1 cellular context compared by ENCODE assay signal in the genomic region with DNA sequence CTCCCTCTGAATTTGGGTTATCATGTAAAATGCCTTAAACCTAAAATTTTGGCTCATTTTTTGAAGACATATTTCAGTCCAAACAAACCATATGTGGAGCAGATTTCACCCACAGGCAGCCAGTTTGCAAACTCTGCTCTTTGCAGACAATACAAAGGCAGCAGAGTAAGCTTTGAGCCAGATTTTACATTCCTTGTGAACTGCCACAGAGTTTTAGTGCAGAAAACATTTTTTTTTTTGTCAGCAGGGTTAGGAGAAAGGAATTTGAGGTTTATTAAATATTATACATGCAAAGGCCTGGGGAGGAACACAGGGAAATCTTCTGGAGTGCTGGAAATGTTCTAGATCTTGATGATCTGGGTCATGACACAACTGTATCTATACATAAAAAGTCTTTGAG.
TF ChIP-seq lines count a peak whose summit lies in the region.

No MANE protein-coding gene starts in this region.

TF ChIP-seq in GM23338, 12 proteins besides CTCF, POLR2A, EP300 and RAD21 (continued from another document):
- TF ChIP-seq, protein P1, sequence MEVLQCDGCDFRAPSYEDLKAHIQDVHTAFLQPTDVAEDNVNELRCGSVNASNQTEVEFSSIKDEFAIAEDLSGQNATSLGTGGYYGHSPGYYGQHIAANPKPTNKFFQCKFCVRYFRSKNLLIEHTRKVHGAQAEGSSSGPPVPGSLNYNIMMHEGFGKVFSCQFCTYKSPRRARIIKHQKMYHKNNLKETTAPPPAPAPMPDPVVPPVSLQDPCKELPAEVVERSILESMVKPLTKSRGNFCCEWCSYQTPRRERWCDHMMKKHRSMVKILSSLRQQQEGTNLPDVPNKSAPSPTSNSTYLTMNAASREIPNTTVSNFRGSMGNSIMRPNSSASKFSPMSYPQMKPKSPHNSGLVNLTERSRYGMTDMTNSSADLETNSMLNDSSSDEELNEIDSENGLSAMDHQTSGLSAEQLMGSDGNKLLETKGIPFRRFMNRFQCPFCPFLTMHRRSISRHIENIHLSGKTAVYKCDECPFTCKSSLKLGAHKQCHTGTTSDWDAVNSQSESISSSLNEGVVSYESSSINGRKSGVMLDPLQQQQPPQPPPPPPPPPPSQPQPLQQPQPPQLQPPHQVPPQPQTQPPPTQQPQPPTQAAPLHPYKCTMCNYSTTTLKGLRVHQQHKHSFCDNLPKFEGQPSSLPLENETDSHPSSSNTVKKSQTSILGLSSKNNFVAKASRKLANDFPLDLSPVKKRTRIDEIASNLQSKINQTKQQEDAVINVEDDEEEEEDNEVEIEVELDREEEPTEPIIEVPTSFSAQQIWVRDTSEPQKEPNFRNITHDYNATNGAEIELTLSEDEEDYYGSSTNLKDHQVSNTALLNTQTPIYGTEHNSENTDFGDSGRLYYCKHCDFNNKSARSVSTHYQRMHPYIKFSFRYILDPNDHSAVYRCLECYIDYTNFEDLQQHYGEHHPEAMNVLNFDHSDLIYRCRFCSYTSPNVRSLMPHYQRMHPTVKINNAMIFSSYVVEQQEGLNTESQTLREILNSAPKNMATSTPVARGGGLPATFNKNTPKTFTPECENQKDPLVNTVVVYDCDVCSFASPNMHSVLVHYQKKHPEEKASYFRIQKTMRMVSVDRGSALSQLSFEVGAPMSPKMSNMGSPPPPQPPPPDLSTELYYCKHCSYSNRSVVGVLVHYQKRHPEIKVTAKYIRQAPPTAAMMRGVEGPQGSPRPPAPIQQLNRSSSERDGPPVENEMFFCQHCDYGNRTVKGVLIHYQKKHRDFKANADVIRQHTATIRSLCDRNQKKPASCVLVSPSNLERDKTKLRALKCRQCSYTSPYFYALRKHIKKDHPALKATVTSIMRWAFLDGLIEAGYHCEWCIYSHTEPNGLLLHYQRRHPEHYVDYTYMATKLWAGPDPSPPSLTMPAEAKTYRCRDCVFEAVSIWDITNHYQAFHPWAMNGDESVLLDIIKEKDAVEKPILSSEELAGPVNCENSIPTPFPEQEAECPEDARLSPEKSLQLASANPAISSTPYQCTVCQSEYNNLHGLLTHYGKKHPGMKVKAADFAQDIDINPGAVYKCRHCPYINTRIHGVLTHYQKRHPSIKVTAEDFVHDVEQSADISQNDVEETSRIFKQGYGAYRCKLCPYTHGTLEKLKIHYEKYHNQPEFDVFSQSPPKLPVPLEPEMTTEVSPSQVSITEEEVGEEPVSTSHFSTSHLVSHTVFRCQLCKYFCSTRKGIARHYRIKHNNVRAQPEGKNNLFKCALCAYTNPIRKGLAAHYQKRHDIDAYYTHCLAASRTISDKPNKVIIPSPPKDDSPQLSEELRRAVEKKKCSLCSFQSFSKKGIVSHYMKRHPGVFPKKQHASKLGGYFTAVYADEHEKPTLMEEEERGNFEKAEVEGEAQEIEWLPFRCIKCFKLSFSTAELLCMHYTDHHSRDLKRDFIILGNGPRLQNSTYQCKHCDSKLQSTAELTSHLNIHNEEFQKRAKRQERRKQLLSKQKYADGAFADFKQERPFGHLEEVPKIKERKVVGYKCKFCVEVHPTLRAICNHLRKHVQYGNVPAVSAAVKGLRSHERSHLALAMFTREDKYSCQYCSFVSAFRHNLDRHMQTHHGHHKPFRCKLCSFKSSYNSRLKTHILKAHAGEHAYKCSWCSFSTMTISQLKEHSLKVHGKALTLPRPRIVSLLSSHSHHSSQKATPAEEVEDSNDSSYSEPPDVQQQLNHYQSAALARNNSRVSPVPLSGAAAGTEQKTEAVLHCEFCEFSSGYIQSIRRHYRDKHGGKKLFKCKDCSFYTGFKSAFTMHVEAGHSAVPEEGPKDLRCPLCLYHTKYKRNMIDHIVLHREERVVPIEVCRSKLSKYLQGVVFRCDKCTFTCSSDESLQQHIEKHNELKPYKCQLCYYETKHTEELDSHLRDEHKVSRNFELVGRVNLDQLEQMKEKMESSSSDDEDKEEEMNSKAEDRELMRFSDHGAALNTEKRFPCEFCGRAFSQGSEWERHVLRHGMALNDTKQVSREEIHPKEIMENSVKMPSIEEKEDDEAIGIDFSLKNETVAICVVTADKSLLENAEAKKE (CRISPR knock-in tag; IDR thresholded peaks at IDR 0.05) = no peak
- TF ChIP-seq STAT1 (IDR thresholded peaks at IDR 0.05; ENCODE audit: unreplicated experiment) (no peak), POLR2AphosphoS5 (IDR thresholded peaks at IDR 0.05; ENCODE audit: low read depth) (no peak)
TF ChIP-seq in GM23338: peak in this region for 0.
